Comparison of ENCODE assay signal across 19 cellular contexts in the genomic region with DNA sequence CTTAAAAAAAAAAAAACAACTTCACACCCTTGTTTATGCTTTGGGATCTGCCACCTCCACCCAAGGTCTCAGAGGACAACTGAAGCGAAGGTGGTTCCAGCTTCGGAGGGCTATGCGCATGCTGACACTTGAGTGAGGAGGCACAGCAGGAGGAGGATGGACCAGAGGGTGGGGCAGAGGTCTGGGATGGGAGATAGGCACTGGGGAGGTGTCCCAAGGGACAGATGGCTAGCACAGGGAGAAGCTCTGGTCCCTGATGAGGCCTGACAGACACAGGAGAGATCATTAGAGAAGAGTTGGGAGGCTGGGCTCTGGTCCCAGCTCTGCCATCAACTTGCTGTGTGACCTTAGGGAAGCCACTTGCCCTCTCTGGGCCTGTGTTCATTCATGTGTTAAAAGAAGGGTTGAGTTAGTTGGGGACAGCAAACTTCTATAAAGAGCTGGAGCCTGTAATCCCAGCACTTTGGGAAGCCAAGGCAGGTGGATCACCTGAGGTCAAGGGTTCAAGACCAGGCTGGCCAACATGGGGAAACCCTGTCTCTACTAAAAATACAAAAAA.
"Had no signal": no experiment of that assay in that cellular context is flagged by ENCODE, and none has a peak within 500 bp of the region (broad histone marks: within the 10 kb centered on the region; RNA-seq: fewer than 3 reads in every experiment).

No MANE protein-coding gene starts in this region.

- H3K36me3 Mint-ChIP-seq: naive B cell had no signal

- H3K9me3 ChIP-seq: esophagus muscularis mucosa, gastrocnemius medialis, left lung, lower lobe of right lung, psoas muscle, spleen had no signal

- H3K27ac ChIP-seq: coronary artery, esophagus muscularis mucosa, gastrocnemius medialis, left lung, lower lobe of right lung, parathyroid adenoma, psoas muscle, spleen had no signal

- H3K9me3 Mint-ChIP-seq: naive B cell, nephron, type B pancreatic cell had no signal

- H3K36me3 ChIP-seq: esophagus muscularis mucosa, gastrocnemius medialis, lower lobe of right lung had no signal

- H3K4me1 Mint-ChIP-seq: nephron had no signal

- H3K4me3 Mint-ChIP-seq: naive B cell, nephron, type B pancreatic cell had no signal

- H3K4me1 ChIP-seq: esophagus muscularis mucosa, gastrocnemius medialis, left lung, lower lobe of right lung, parathyroid adenoma, psoas muscle, spleen had no signal

- H3K4me3 ChIP-seq: coronary artery, esophagus muscularis mucosa, gastrocnemius medialis, left lung, lower lobe of right lung, psoas muscle, spleen had no signal

- H3K27ac Mint-ChIP-seq: nephron, type B pancreatic cell had no signal

- H3K27me3 Mint-ChIP-seq: naive B cell, type B pancreatic cell had no signal

- DNase-seq: effector memory CD4-positive, alpha-beta T cell; gastrocnemius medialis; glutamatergic neuron; islet precursor cell; left lung; lower lobe of right lung; mesendoderm; naive B cell; psoas muscle; retina; spleen; stimulated activated CD4-positive, alpha-beta T cell treated with anti-CD3 and anti-CD28 coated beads, Interleukin-2, amount 100 ng/mL, for 24 hours; stimulated activated CD4-positive, alpha-beta T cell treated with anti-CD3 and anti-CD28 coated beads, Interleukin-4, amount 100 ng/mL, for 4 hours; stimulated activated naive CD4-positive, alpha-beta T cell treated with Interleukin-2 at 50 U/mL for 16 hours had no signal
